Comparison of ENCODE assay signal across 23 cellular contexts in genomic region chr17:28328325-28328724, GRCh38. TPM values are rescaled to one million over a fixed set of nuclear protein-coding genes. Genes with fewer than 3 reads are reported as not detected.
A peak's percentile ranks its signal among the peaks of the same experiment; 100 is the strongest.
DNase-seq lines count a peak whose midpoint lies in the region; ATAC-seq and TF ChIP-seq lines count a peak whose summit lies in the region.
"Had no signal": no experiment of that assay in that cellular context is flagged by ENCODE, and none has a peak within 500 bp of the region (broad histone marks: within the 10 kb centered on the region; RNA-seq: fewer than 3 reads in every experiment).

No MANE protein-coding gene starts in this region.

- no peak overlapping the region for H3K9ac ChIP-seq in neural progenitor cell

- peaks cover 2% of the 10 kb centered on the region for H3K27me3 Mint-ChIP-seq in neural progenitor cell (ENCODE audit: insufficient read depth, low read depth)
- H3K27me3 Mint-ChIP-seq: brain had no signal

- H3K9me3 ChIP-seq in neural progenitor cell (ENCODE audit: low read depth): no peaks in the 10 kb centered on the region
- H3K9me3 ChIP-seq: neutrophil, vagina had no signal

- no peak overlapping the region for H2AFZ ChIP-seq in neural progenitor cell (replicated peaks)
- H2AFZ ChIP-seq: GM23338 had no signal

- H3K36me3 ChIP-seq in neural progenitor cell: peaks cover 4% of the 10 kb centered on the region

- H3K4me2 ChIP-seq in neural progenitor cell: no peak overlapping the region
- H3K4me2 ChIP-seq: GM23338 had no signal

- H3K4me3 Mint-ChIP-seq in neural progenitor cell: no peak overlapping the region
- H3K4me3 Mint-ChIP-seq: CD14-positive monocyte, GM23338 had no signal

- H4K20me1 ChIP-seq in neural progenitor cell (ENCODE audit: low read depth): peaks cover 43% of the 10 kb centered on the region

- no peak for ATAC-seq in HG02840 (IDR thresholded peaks at IDR 0.05; ENCODE audit: low FRiP score, unreplicated experiment)
- ATAC-seq in GM21825 (IDR thresholded peaks at IDR 0.05; ENCODE audit: unreplicated experiment): no peak
- ATAC-seq: GM23338 had no signal

- H3K27ac ChIP-seq in 22Rv1 (peak overlapping the region; percentile 56; the same call in 1 of the 2 replicates), neural progenitor cell (peak overlapping the region; percentile 82)
- H3K27ac ChIP-seq: neutrophil, vagina had no signal

- no peak for TF ChIP-seq CTCF in 22Rv1 (IDR thresholded peaks at IDR 0.05)
- TF ChIP-seq CTCF in choroid plexus epithelial cell (conservative IDR thresholded peaks at IDR 0.05; ENCODE audit: low read depth, low read length): no peak
- no peak for TF ChIP-seq CTCF in neural progenitor cell (IDR thresholded peaks at IDR 0.05)

- peaks cover 22% of the 10 kb centered on the region for H3K36me3 Mint-ChIP-seq in neural progenitor cell

- H3K27me3 ChIP-seq in neural progenitor cell: no peaks in the 10 kb centered on the region
- H3K27me3 ChIP-seq: neutrophil, vagina had no signal

- peaks cover 37% of the 10 kb centered on the region for H3F3A ChIP-seq in neural progenitor cell (ENCODE audit: low read depth)

- H3K27ac Mint-ChIP-seq in neural progenitor cell: peak overlapping the region; percentile 80
- H3K27ac Mint-ChIP-seq: GM23338 had no signal

- peak; percentile 46 for DNase-seq in HCEC 1CT
- DNase-seq in choroid plexus epithelial cell (ENCODE audit: low read depth): peak; percentile 87
- peak; percentile 46 for DNase-seq in neural progenitor cell (ENCODE audit: low spot score)
- DNase-seq in GM19238 (ENCODE audit: insufficient read length, low spot score): no peak
- no peak for DNase-seq in activated naive CD4-positive, alpha-beta T cell (lab: John Stamatoyannopoulos, UW)
- DNase-seq: activated CD4-positive, CD25-positive, alpha-beta regulatory T cell; cortex of kidney; GF-D8; NCI-H2107; NCI-H510A treated with DMSO at 0.1 percent for 48 hours; RPMI8226; stimulated activated CD4-positive, alpha-beta T cell treated with anti-CD3 and anti-CD28 coated beads, Interleukin-12 subunit alpha, Interleukin-12 subunit beta, amount 100 ng/mL, for 4 hours had no signal

- no peak overlapping the region for H3K4me3 ChIP-seq in choroid plexus epithelial cell (ENCODE audit: low read depth, low read length)
- no peak overlapping the region for H3K4me3 ChIP-seq in neural progenitor cell
- H3K4me3 ChIP-seq: GM23338, vagina had no signal

- H3K9me3 Mint-ChIP-seq in neural progenitor cell: no peaks in the 10 kb centered on the region
- H3K9me3 Mint-ChIP-seq: brain, CD14-positive monocyte, GM23338 had no signal

- peaks cover 25% of the 10 kb centered on the region for H3K4me1 Mint-ChIP-seq in neural progenitor cell
- H3K4me1 Mint-ChIP-seq: GM23338 had no signal

- peaks cover 7% of the 10 kb centered on the region for H3K4me1 ChIP-seq in neural progenitor cell

- peaks cover 56% of the 10 kb centered on the region for H3K79me2 ChIP-seq in neural progenitor cell (ENCODE audit: low read depth)

RNA-seq across cellular contexts. Expression of gene IFT20, which starts 6.9 kb away (rescaled TPM):
- 25.7 and 68.2 TPM in 2 replicates for total RNA-seq in neural progenitor cell (ENCODE audit: low replicate concordance)

RNA-seq across cellular contexts. Expression of gene TNFAIP1, which starts 7.2 kb away (rescaled TPM):
- 13.7 and 18.6 TPM in 2 replicates for total RNA-seq in neural progenitor cell (ENCODE audit: low replicate concordance)

RNA-seq across cellular contexts. Expression of gene TMEM97, which starts 9.3 kb away (rescaled TPM):
- total RNA-seq in neural progenitor cell (ENCODE audit: low replicate concordance): 126 and 136 TPM in 2 replicates

RNA-seq across cellular contexts. Expression of gene POLDIP2, which starts 29.0 kb away (rescaled TPM):
- 44.6 and 65.0 TPM in 2 replicates for total RNA-seq in neural progenitor cell (ENCODE audit: low replicate concordance)

RNA-seq across cellular contexts. Expression of gene SEBOX, which starts 36.7 kb away (rescaled TPM):
- not detected in 2 replicates for total RNA-seq in neural progenitor cell (ENCODE audit: low replicate concordance)
- total RNA-seq: GM23338, lower leg skin, renal cortical epithelial cell, subcutaneous adipose tissue, vagina had no signal

Comparison
In these comparisons a context has a peak if more than half of its experiments do, and no peak if none do; other contexts are left out.
1. DNase-seq: peak in HCEC 1CT (single experiment), choroid plexus epithelial cell (single experiment) and neural progenitor cell (single experiment); none in GM19238 (single experiment) and activated naive CD4-positive, alpha-beta T cell (0 of 4).